8 cellular contexts compared by ENCODE assay signal in the genomic region with DNA sequence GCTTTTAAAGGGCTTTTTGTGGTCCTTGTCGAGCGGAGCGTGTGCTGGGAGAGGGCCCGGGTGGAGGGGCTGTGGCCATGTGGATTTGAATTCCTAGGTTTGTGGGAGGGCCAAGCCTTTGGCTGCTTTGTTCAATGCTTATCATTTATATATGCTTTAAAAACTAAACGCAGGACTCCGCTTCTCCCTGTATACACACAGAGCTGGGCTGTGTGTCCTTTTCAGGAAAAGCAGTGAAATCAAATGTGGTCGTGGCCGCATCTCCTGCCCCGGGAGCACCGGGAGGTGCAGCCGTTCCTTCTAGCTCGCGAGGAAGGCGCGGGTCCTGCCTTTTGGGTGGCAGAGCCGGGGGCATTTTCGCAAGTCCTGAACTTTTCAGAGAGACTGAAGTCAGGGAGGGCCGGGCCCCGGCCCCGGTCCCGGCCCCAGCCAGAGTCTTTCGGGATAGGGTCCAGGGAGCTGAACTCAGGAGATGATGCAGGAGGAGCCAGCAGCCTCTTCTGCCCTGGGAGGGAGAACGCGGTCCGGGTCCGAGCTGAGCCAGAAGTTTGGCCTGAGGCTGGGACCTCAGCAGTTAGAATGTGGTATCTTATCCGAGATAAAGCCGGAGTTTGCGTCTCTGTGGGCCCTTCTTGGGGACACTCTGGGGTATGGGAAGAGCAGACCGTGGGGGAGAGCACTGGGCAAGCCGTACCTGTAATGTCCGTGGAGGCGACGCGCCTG.
DNase-seq lines count a peak whose midpoint lies in the region; ATAC-seq, FAIRE-seq and TF ChIP-seq lines count a peak whose summit lies in the region.

No MANE protein-coding gene starts in this region.

- ATAC-seq in HG02870 (IDR thresholded peaks at IDR 0.05; ENCODE audit: unreplicated experiment) (peak; percentile 17), Panc1 (peak; percentile 67)

- H3K4me1 ChIP-seq in Panc1 (ENCODE audit: control insufficient read depth, insufficient read depth, low read length) = no peaks in the 10 kb centered on the region

- H3K4me3 Mint-ChIP-seq in immature natural killer cell = peak overlapping the region; percentile 78 to 93 (median 85)

- no peak for FAIRE-seq in HTR-8/SVneo (lab: Jason Lieb, UNC)

- H3K9me3 ChIP-seq in Panc1 (ENCODE audit: control insufficient read depth, insufficient read depth, low read depth, low read length) = no peaks in the 10 kb centered on the region

- no peak overlapping the region for H3K27ac ChIP-seq in Panc1 (ENCODE audit: low read length)

- peaks cover 32 to 47% of the 10 kb centered on the region in 2 donors for H3K4me1 Mint-ChIP-seq in immature natural killer cell

- DNase-seq in NCI-H1105 treated with DMSO at 0.1 percent for 48 hours (lab: John Stamatoyannopoulos, UW) (peak; percentile 15), NCI-H1105 (lab: John Stamatoyannopoulos, UW) (no peak), Panc1 (ENCODE audit: low read depth, low spot score) (no peak), astrocyte of the cerebellum (ENCODE audit: low read depth) (no peak), immature natural killer cell (no peak), HTR-8/SVneo (ENCODE audit: insufficient read length, low spot score) (no peak)
- peak; percentile 10 for DNase-seq in stimulated activated CD4-positive, alpha-beta T cell treated with anti-CD3 and anti-CD28 coated beads, Interleukin-4, amount 100 ng/mL, for 1 hour

- BruUV-seq in Panc1 (replicated peaks; lab: Mats Ljungman, UMichigan) = no TSS peak

- H3K36me3 ChIP-seq in Panc1 (ENCODE audit: control insufficient read depth, insufficient read depth, low read length) = no peaks in the 10 kb centered on the region

- CTCF ChIA-PET in Panc1 (lab: Charles Lee) = no interaction called here

- H3K9me3 Mint-ChIP-seq in immature natural killer cell = no peaks in the 10 kb centered on the region

- no peaks in the 10 kb centered on the region; the same call in 1 of the 2 replicates for H3K27me3 ChIP-seq in Panc1 (ENCODE audit: control insufficient read depth, insufficient read depth, low read length)

- peak overlapping the region in 1 of 6 donors; percentile 61 for H3K27ac Mint-ChIP-seq in immature natural killer cell

- no peaks in the 10 kb centered on the region for H3K36me3 Mint-ChIP-seq in immature natural killer cell

- TF ChIP-seq CTCF in Panc1 (IDR thresholded peaks at IDR 0.05) (no peak), astrocyte of the cerebellum (IDR thresholded peaks at IDR 0.05; ENCODE audit: low read depth, low read length, missing control alignments) (no peak)

- H3K4me3 ChIP-seq in Panc1 (ENCODE audit: low read depth in 2 of 2, low read length in 2 of 2) (peak overlapping the region; percentile 57 to 77), astrocyte of the cerebellum (ENCODE audit: low read depth, low read length) (peak overlapping the region; percentile 99)

- in situ Hi-C loops in Panc1 (cut with HindIII; ENCODE audit: low pct_unique_long_range_greater_than_20kb, low sequenced_read_pairs) (no loop called here), astrocyte of the cerebellum (cut with HindIII; ENCODE audit: low sequenced_read_pairs) (no loop called here)

- intact Hi-C loops in Panc1 (cut with micrococcal nuclease; ENCODE audit: unreplicated experiment) = no loop called here

- peaks cover 11 to 19% (median 17%) of the 10 kb centered on the region in 3 donors for H3K27me3 Mint-ChIP-seq in immature natural killer cell (ENCODE audit: low read depth in 3 of 3)

- POLR2A ChIA-PET in Panc1 (lab: Charles Lee) = no interaction called here

Comparison
In these comparisons a context has a peak if more than half of its experiments do, and no peak if none do; other contexts are left out.
1. DNase-seq: peak in NCI-H1105 treated with DMSO at 0.1 percent for 48 hours (single experiment) and stimulated activated CD4-positive, alpha-beta T cell treated with anti-CD3 and anti-CD28 coated beads, Interleukin-4, amount 100 ng/mL, for 1 hour (single experiment); none in NCI-H1105 (single experiment), Panc1 (single experiment), astrocyte of the cerebellum (single experiment), immature natural killer cell (0 of 3) and HTR-8/SVneo (single experiment).